26 cellular contexts compared by ENCODE assay signal in the genomic region with DNA sequence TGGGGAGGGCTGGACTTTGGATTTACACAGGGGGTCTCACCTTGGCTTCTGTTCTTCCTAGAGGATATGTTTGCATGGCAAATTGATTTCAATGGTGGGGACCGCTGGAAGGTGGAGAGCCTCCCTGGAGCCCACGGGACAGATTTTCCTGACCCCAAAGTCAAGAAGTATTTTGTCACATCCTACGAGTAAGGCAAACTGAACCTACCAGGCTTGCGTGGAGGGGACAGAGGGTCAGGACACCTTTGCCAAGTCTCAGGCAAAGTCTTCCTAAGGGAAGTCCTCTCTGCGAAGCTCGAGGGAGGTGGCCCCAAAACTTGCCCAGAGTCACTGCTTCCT. TPM values are rescaled to one million over a fixed set of nuclear protein-coding genes. Genes with fewer than 3 reads are reported as not detected.
"Had no signal": no experiment of that assay in that cellular context is flagged by ENCODE, and none has a peak within 500 bp of the region (broad histone marks: within the 10 kb centered on the region; RNA-seq: fewer than 3 reads in every experiment).

No MANE protein-coding gene starts in this region.

- H3K36me3 Mint-ChIP-seq: naive B cell had no signal

- H3K4me3 Mint-ChIP-seq: activated naive CD4-positive, alpha-beta T cell treated with anti-CD3 and anti-CD28 coated beads, Interleukin-2, amount 10 ng/mL, durations not matched to agents 7 days and 5 days; naive B cell; stimulated activated naive B cell treated with anti-CD40 and anti-IgM and Interleukin-4, amounts not matched to agents 10 μg/mL and 1 μg/mL and 100 μg/mL, for 72 hours; T-cell; T-helper 2 cell treated with Interferon-gamma antibody and Interleukin-4, amounts not matched to agents 5 μg/mL and 100 μg/mL, for 36 hours had no signal

- H3K4me2 ChIP-seq: smooth muscle cell had no signal

- H3K27ac ChIP-seq: foreskin keratinocyte, left ventricle myocardium inferior, sigmoid colon, testis, vagina, VCaP had no signal

- H3K27me3 Mint-ChIP-seq: activated naive CD4-positive, alpha-beta T cell treated with anti-CD3 and anti-CD28 coated beads, Interleukin-2, amount 10 ng/mL, durations not matched to agents 7 days and 5 days; naive B cell; stimulated activated naive B cell treated with anti-CD40 and anti-IgM and Interleukin-4, amounts not matched to agents 10 μg/mL and 1 μg/mL and 100 μg/mL, for 72 hours; T-cell had no signal

- ATAC-seq: foreskin keratinocyte, T-cell had no signal

- H3K4me1 ChIP-seq: foreskin keratinocyte, sigmoid colon, testis, vagina had no signal

- H3K27me3 ChIP-seq: foreskin keratinocyte, sigmoid colon, testis, vagina had no signal

- H3K27ac Mint-ChIP-seq: activated naive CD4-positive, alpha-beta T cell treated with anti-CD3 and anti-CD28 coated beads, Interleukin-2, amount 10 ng/mL, durations not matched to agents 7 days and 5 days; stimulated activated naive B cell treated with anti-CD40 and anti-IgM and Interleukin-4, amounts not matched to agents 10 μg/mL and 1 μg/mL and 100 μg/mL, for 72 hours; T-cell had no signal

- H3K9me3 Mint-ChIP-seq: activated naive CD4-positive, alpha-beta T cell treated with anti-CD3 and anti-CD28 coated beads, Interleukin-2, amount 10 ng/mL, durations not matched to agents 7 days and 5 days; naive B cell; stimulated activated naive B cell treated with anti-CD40 and anti-IgM and Interleukin-4, amounts not matched to agents 10 μg/mL and 1 μg/mL and 100 μg/mL, for 72 hours; T-cell; T-helper 2 cell treated with Interferon-gamma antibody and Interleukin-4, amounts not matched to agents 5 μg/mL and 100 μg/mL, for 36 hours had no signal

- DNase-seq: activated CD4-positive, alpha-beta T cell treated with anti-CD3 and anti-CD28 coated beads for 1 hour; activated CD4-positive, alpha-beta T cell treated with anti-CD3 and anti-CD28 coated beads, Interleukin-2, amount 50 U/mL, for 1 hour; activated effector memory CD4-positive, alpha-beta T cell treated with Interleukin-2 at 50 U/mL for 16 hours; activated naive CD4-positive, alpha-beta T cell treated with anti-CD3 and anti-CD28 coated beads, Interleukin-2, amount 10 ng/mL, durations not matched to agents 7 days and 5 days; activated T-cell treated with anti-CD3 and anti-CD28 coated beads, Interleukin-2, amount 50 U/mL, for 1 hour; amygdala; cortex of kidney; foreskin keratinocyte; glutamatergic neuron; hippocampal formation; kidney glomerular epithelial cell; left ventricle myocardium inferior; mesendoderm; naive B cell; occipital lobe; posterior cingulate gyrus; sigmoid colon; stimulated activated CD4-positive, alpha-beta T cell treated with anti-CD3 and anti-CD28 coated beads, Interleukin-15, amount 100 ng/mL, for 24 hours; T-cell; testis; trophoblast cell had no signal

- H3K9me3 ChIP-seq: left ventricle myocardium inferior, sigmoid colon, testis, vagina had no signal

- H3K4me1 Mint-ChIP-seq: T-cell had no signal

- H3K4me3 ChIP-seq: left ventricle myocardium inferior, sigmoid colon, smooth muscle cell, testis, vagina had no signal

RNA-seq across cellular contexts. Expression of a gene that starts 20.3 kb away (rescaled TPM):
- total RNA-seq: foreskin keratinocyte, vagina had no signal
- polyA plus RNA-seq: foreskin keratinocyte had no signal
